In the genomic region with DNA sequence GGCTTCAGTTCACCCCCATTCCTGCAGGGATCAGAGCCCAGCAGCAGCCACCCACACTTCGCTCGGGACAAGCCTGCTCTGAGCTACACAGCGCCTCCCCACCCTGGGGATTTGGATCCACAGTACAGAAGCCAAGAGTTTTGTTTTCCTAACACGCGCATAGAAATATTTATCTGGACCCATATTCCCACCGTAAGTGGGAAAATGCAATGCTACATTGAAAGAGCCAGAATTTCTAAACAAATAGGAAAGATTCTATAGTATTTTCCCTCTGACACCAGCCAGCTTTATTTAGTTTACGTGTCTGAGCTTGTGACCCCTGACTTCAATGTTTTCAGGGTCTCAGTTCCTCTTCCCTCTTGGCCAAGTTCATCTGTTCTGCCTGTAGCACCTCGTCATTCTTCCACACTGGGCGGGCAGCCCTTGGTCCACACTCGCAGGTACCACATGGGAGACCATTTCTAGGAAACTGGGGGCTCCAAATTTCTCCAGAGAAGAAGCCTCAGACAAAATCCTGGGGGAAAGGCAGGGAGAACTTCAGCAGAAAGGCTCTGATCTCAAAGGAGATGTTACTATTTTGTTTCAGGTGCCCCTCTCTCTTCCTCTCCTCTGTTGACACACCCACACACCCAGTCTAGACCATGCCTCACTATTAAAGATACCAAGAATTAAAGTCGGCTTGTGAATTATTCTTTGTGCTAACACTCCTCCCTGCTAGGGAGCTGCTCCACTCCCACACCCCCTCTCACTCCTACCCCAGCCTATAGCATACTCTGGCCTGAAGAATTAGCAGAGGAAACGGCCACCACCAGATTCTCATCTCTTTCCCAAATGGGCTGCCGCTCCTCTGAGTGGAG, we compare ENCODE assay signal across 17 cellular contexts.
DNase-seq lines count a peak whose midpoint lies in the region; ATAC-seq, FAIRE-seq and TF ChIP-seq lines count a peak whose summit lies in the region.
"Had no signal": no experiment of that assay in that cellular context is flagged by ENCODE, and none has a peak within 500 bp of the region (broad histone marks: within the 10 kb centered on the region; RNA-seq: fewer than 3 reads in every experiment).

No MANE protein-coding gene starts in this region.

- BruUV-seq in K562 (replicated peaks; lab: Mats Ljungman, UMichigan), result no TSS peak

- CTCF ChIA-PET in K562 (lab: Yijun Ruan, JAX; ENCODE audit: low intra/inter-chr PET ratio), result no interaction called here

- no peaks in the 10 kb centered on the region for H3K9me3 ChIP-seq in K562 (replicated peaks; ENCODE audit: control insufficient read depth, insufficient read depth, low read depth, low read length)
- H3K9me3 ChIP-seq: colonic mucosa, ovary, upper lobe of left lung had no signal

- peaks cover 27 to 34% of the 10 kb centered on the region in 2 experiments for H3K4me1 ChIP-seq in K562 (replicated peaks in 1 of 2; ENCODE audit: control insufficient read depth in 2 of 2, insufficient read depth in 2 of 2, low read length in 2 of 2)
- H3K4me1 ChIP-seq: colonic mucosa, upper lobe of left lung had no signal

- WGBS in K562 (ENCODE audit: insufficient coverage, low coverage, missing lambda C conversion rate), result 9% methylated on average over 10 of the region's 13 CpGs

- no peaks in the 10 kb centered on the region for H3K79me2 ChIP-seq in K562 (ENCODE audit: control insufficient read depth, insufficient read depth, low read length)

- no peak overlapping the region for H3K4me3 ChIP-seq in K562
- H3K4me3 ChIP-seq: colonic mucosa, ovary, upper lobe of left lung had no signal

- peak overlapping the region; percentile 89 for H3K27ac ChIP-seq in K562 (ENCODE audit: extremely low read depth, low read depth, low read length)
- H3K27ac ChIP-seq: colonic mucosa, ovary, upper lobe of left lung had no signal

- peak in 2 of 3 experiments; percentile 10 to 11; a peak in 1 of 6 replicates for TF ChIP-seq CTCF in K562 (IDR thresholded peaks at IDR 0.05 in 2 of 3, conservative IDR thresholded peaks at IDR 0.05 in 1 of 3; ENCODE audit: insufficient read depth in 2 of 3, low read depth in 1 of 3, low read length in 3 of 3)

- in situ Hi-C loops in K562 (cut with MboI), result no loop called here

- DNase-seq in Ammon's horn (ENCODE audit: low spot score) (peak; percentile 12), K562 (ENCODE audit: extremely low read depth in 1 of 4, low spot score in 3 of 4) (peak; percentile 41 to 70 (median 54)), posterior vena cava (ENCODE audit: low spot score) (no peak), D341Med (ENCODE audit: low spot score) (no peak), cortex of kidney (lab: John Stamatoyannopoulos, UW) (no peak)
- DNase-seq: ACHN; activated CD4-positive, alpha-beta T cell treated with anti-CD3 and anti-CD28 coated beads for 36 hours; activated T-cell treated with anti-CD3 and anti-CD28 coated beads, Interleukin-2, amount 50 U/mL, for 24 hours; colonic mucosa; NCI-H1092 treated with DMSO at 0.1 percent for 48 hours; ovary; PC-3 had no signal

- peak overlapping the region; percentile 64 to 72; a peak in 3 of 4 replicates for H3K9ac ChIP-seq in K562 (ENCODE audit: insufficient read depth in 1 of 2, low read depth in 2 of 2, low read length in 2 of 2)

- POLR2A ChIA-PET in K562 (lab: Yijun Ruan, JAX), result interaction anchor here (0.6 kb wide), 2 partner anchors 61 to 1427 kb away, joined by 3 to 6 read pairs; no protein-coding TSS in a partner anchor

- no peaks in the 10 kb centered on the region for H3K36me3 ChIP-seq in K562 (ENCODE audit: control insufficient read depth, insufficient read depth, low read length)
- H3K36me3 ChIP-seq: colonic mucosa, ovary, upper lobe of left lung had no signal

- H3K4me2 ChIP-seq in K562 (ENCODE audit: insufficient read depth, low read length), result peak overlapping the region; percentile 76

- H2AFZ ChIP-seq in K562 (ENCODE audit: low read depth, low read length), result peak overlapping the region; percentile 94

- TF ChIP-seq RAD21 in K562 (CRISPR knock-in tag; conservative IDR thresholded peaks at IDR 0.05 in 1 of 2, IDR thresholded peaks at IDR 0.05 in 1 of 2), result no peak

- no peaks in the 10 kb centered on the region for H3K9me1 ChIP-seq in K562 (ENCODE audit: control insufficient read depth, insufficient read depth, low read length)

- TF ChIP-seq POLR2A in K562 (conservative IDR thresholded peaks at IDR 0.05), result no peak

- no peaks in the 10 kb centered on the region for H4K20me1 ChIP-seq in K562 (replicated peaks; ENCODE audit: control insufficient read depth, insufficient read depth, low read length)

- ATAC-seq in GM18909 (IDR thresholded peaks at IDR 0.05; ENCODE audit: poor library complexity, unreplicated experiment) (peak; percentile 28), HG02798 (IDR thresholded peaks at IDR 0.05; ENCODE audit: poor library complexity, unreplicated experiment) (peak; percentile 48), K562 (peak; percentile 81), GM19324 (IDR thresholded peaks at IDR 0.05; ENCODE audit: low FRiP score, unreplicated experiment) (no peak)
- ATAC-seq: activated CD4-positive, alpha-beta T cell treated with anti-CD3 and anti-CD28 coated beads for 36 hours; esophagus mucosa; PC-3 had no signal

- intact Hi-C loops in K562 (cut with micrococcal nuclease), result loop anchor here (5.0 kb wide), 2 partner anchors 58 to 103 kb away; no protein-coding TSS in a partner anchor
- intact Hi-C loops in posterior vena cava (cut with DNase I), result loop anchor here in 1 of 2 donors (10.0 kb wide), 1 partner anchor 50 kb away; no protein-coding TSS in a partner anchor

- peak; percentile 76 for FAIRE-seq in K562 (lab: Jason Lieb, UNC)

- TF ChIP-seq EP300 in K562 (IDR thresholded peaks at IDR 0.05; ENCODE audit: low read length), result no peak

- no peaks in the 10 kb centered on the region for H3K27me3 ChIP-seq in K562 (ENCODE audit: control insufficient read depth in 2 of 2, insufficient read depth in 2 of 2, low read length in 2 of 2)
- H3K27me3 ChIP-seq: colonic mucosa, ovary, upper lobe of left lung had no signal

TF ChIP-seq in K562, 482 proteins besides CTCF, POLR2A, EP300 and RAD21:
- TF ChIP-seq RBBP5 (IDR thresholded peaks at IDR 0.05; ENCODE audit: borderline replicate concordance, insufficient read depth, low read length, poor library complexity, severe bottlenecking) (peak; percentile 49), ZNF589 (CRISPR knock-in tag; IDR thresholded peaks at IDR 0.05; ENCODE audit: low read depth) (no peak), EGR1 (conservative IDR thresholded peaks at IDR 0.05) (peak; percentile 46), ZNF766 (CRISPR knock-in tag; conservative IDR thresholded peaks at IDR 0.05) (peak; percentile 62; the same call in 1 of the 2 replicates)
- TF ChIP-seq, protein P1, sequence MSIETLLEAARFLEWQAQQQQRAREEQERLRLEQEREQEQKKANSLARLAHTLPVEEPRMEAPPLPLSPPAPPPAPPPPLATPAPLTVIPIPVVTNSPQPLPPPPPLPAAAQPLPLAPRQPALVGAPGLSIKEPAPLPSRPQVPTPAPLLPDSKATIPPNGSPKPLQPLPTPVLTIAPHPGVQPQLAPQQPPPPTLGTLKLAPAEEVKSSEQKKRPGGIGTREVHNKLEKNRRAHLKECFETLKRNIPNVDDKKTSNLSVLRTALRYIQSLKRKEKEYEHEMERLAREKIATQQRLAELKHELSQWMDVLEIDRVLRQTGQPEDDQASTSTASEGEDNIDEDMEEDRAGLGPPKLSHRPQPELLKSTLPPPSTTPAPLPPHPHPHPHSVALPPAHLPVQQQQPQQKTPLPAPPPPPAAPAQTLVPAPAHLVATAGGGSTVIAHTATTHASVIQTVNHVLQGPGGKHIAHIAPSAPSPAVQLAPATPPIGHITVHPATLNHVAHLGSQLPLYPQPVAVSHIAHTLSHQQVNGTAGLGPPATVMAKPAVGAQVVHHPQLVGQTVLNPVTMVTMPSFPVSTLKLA (conservative IDR thresholded peaks at IDR 0.05), result 0 out of 4 replicates have a peak, but pooled peaks of 1 of the 2 experiments have one; percentile 4
- TF ChIP-seq, protein P2, sequence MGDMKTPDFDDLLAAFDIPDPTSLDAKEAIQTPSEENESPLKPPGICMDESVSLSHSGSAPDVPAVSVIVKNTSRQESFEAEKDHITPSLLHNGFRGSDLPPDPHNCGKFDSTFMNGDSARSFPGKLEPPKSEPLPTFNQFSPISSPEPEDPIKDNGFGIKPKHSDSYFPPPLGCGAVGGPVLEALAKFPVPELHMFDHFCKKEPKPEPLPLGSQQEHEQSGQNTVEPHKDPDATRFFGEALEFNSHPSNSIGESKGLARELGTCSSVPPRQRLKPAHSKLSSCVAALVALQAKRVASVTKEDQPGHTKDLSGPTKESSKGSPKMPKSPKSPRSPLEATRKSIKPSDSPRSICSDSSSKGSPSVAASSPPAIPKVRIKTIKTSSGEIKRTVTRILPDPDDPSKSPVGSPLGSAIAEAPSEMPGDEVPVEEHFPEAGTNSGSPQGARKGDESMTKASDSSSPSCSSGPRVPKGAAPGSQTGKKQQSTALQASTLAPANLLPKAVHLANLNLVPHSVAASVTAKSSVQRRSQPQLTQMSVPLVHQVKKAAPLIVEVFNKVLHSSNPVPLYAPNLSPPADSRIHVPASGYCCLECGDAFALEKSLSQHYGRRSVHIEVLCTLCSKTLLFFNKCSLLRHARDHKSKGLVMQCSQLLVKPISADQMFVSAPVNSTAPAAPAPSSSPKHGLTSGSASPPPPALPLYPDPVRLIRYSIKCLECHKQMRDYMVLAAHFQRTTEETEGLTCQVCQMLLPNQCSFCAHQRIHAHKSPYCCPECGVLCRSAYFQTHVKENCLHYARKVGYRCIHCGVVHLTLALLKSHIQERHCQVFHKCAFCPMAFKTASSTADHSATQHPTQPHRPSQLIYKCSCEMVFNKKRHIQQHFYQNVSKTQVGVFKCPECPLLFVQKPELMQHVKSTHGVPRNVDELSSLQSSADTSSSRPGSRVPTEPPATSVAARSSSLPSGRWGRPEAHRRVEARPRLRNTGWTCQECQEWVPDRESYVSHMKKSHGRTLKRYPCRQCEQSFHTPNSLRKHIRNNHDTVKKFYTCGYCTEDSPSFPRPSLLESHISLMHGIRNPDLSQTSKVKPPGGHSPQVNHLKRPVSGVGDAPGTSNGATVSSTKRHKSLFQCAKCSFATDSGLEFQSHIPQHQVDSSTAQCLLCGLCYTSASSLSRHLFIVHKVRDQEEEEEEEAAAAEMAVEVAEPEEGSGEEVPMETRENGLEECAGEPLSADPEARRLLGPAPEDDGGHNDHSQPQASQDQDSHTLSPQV (IDR thresholded peaks at IDR 0.05), result 0 out of 2 replicates have a peak, but pooled peaks have one; percentile 19

Comparison
In these comparisons a context has a peak if more than half of its experiments do, and no peak if none do; other contexts are left out.
1. DNase-seq: peak in Ammon's horn (single experiment) and K562 (4 of 4); none in posterior vena cava (single experiment), D341Med (single experiment) and cortex of kidney (single experiment).